In genomic region chr16:27963471-27963965, GRCh38 we compare ENCODE assay signal across 29 cellular contexts.
"Had no signal": no experiment of that assay in that cellular context is flagged by ENCODE, and none has a peak within 500 bp of the region (broad histone marks: within the 10 kb centered on the region; RNA-seq: fewer than 3 reads in every experiment).

No MANE protein-coding gene starts in this region.

- H3K27me3 ChIP-seq: adrenal gland, body of pancreas, Peyer's patch had no signal

- H3K4me1 ChIP-seq: adrenal gland, body of pancreas, breast epithelium, Peyer's patch, SJSA1 had no signal

- H3K4me3 Mint-ChIP-seq: activated CD4-positive, alpha-beta T cell treated with anti-CD3 and anti-CD28 coated beads, Interleukin-2, amount 10 ng/mL, durations not matched to agents 24 days and 14 days; activated CD8-positive, alpha-beta T cell treated with anti-CD3 and anti-CD28 coated beads for 36 hours; activated T-cell treated with anti-CD3 and anti-CD28 coated beads, Interleukin-2, amount 50 U/mL, for 72 hours; activated T-helper 17 cell treated with anti-CD3 and anti-CD28 coated beads, Interleukin-2, amount 50 U/mL, for 72 hours; T-helper 1 cell treated with Interleukin-12 subunit alpha and Interleukin-12 subunit beta and Interleukin-4 antibody, amounts not matched to agents 30 μg/mL and 1 μg/mL, for 36 hours; T-helper 2 cell treated with Interferon-gamma antibody and Interleukin-4, amounts not matched to agents 5 μg/mL and 100 μg/mL, for 36 hours had no signal

- H3K27ac Mint-ChIP-seq: activated CD4-positive, alpha-beta T cell treated with anti-CD3 and anti-CD28 coated beads, Interleukin-2, amount 10 ng/mL, durations not matched to agents 24 days and 14 days; activated CD8-positive, alpha-beta T cell treated with anti-CD3 and anti-CD28 coated beads for 36 hours; activated naive CD4-positive, alpha-beta T cell treated with anti-CD3 and anti-CD28 coated beads, Interleukin-2, amount 50 U/mL, for 72 hours; activated T-cell treated with anti-CD3 and anti-CD28 coated beads, Interleukin-2, amount 50 U/mL, for 72 hours; activated T-helper 17 cell treated with anti-CD3 and anti-CD28 coated beads, Interleukin-2, amount 50 U/mL, for 72 hours; T-helper 1 cell treated with Interleukin-12 subunit alpha and Interleukin-12 subunit beta and Interleukin-4 antibody, amounts not matched to agents 30 μg/mL and 1 μg/mL, for 36 hours; T-helper 2 cell treated with Interferon-gamma antibody and Interleukin-4, amounts not matched to agents 5 μg/mL and 100 μg/mL, for 36 hours had no signal

- H3K36me3 ChIP-seq: adrenal gland, breast epithelium, Peyer's patch, SJSA1 had no signal

- H3K27me3 Mint-ChIP-seq: activated CD4-positive, alpha-beta T cell treated with anti-CD3 and anti-CD28 coated beads, Interleukin-2, amount 10 ng/mL, durations not matched to agents 24 days and 14 days had no signal

- H3K36me3 Mint-ChIP-seq: activated naive CD4-positive, alpha-beta T cell treated with anti-CD3 and anti-CD28 coated beads, Interleukin-2, amount 50 U/mL, for 72 hours had no signal

- ATAC-seq: activated CD8-positive, alpha-beta T cell treated with anti-CD3 and anti-CD28 coated beads for 36 hours; activated naive CD4-positive, alpha-beta T cell treated with anti-CD3 and anti-CD28 coated beads, Interleukin-2, amount 50 U/mL, for 72 hours; activated T-cell treated with anti-CD3 and anti-CD28 coated beads, Interleukin-2, amount 50 U/mL, for 72 hours; activated T-helper 17 cell treated with anti-CD3 and anti-CD28 coated beads, Interleukin-2, amount 50 U/mL, for 72 hours; body of pancreas had no signal

- H3K4me1 Mint-ChIP-seq: activated CD4-positive, alpha-beta T cell treated with anti-CD3 and anti-CD28 coated beads, Interleukin-2, amount 10 ng/mL, durations not matched to agents 24 days and 14 days had no signal

- DNase-seq: activated CD4-positive, alpha-beta T cell treated with anti-CD3 and anti-CD28 coated beads, Interleukin-2, amount 10 ng/mL, durations not matched to agents 24 days and 14 days; activated CD4-positive, alpha-beta T cell treated with anti-CD3 and anti-CD28 coated beads, Interleukin-2, amount 50 U/mL, for 4 hours; activated CD8-positive, alpha-beta T cell treated with anti-CD3 and anti-CD28 coated beads for 36 hours; activated effector memory CD4-positive, alpha-beta T cell treated with anti-CD3 and anti-CD28 coated beads, Interleukin-2, amount 50 U/mL, for 16 hours; activated naive CD4-positive, alpha-beta T cell; activated T-cell treated with anti-CD3 and anti-CD28 coated beads, Interleukin-2, amount 50 U/mL, for 1 hour; activated T-cell treated with anti-CD3 and anti-CD28 coated beads, Interleukin-2, amount 50 U/mL, for 72 hours; adrenal gland; body of pancreas; central memory CD4-positive, alpha-beta T cell; Karpas-422; KBM-7; NCI-H1048; NCI-H1105 treated with DMSO at 0.1 percent for 48 hours; NCI-H1436; NCI-H1694; NCI-H1930; NCI-H345; NCI-H524 treated with DMSO at 0.1 percent for 48 hours; RPMI8226; SHP77 treated with DMSO at 0.1 percent for 48 hours; SK-N-SH had no signal

- H3K9me3 ChIP-seq: adrenal gland, body of pancreas, SJSA1, SK-N-SH had no signal

- H3K4me3 ChIP-seq: adrenal gland, body of pancreas, breast epithelium, Peyer's patch, SJSA1 had no signal

- H3K27ac ChIP-seq: adrenal gland, body of pancreas, breast epithelium, Peyer's patch, SJSA1 had no signal

- H3K9me3 Mint-ChIP-seq: activated CD4-positive, alpha-beta T cell treated with anti-CD3 and anti-CD28 coated beads, Interleukin-2, amount 10 ng/mL, durations not matched to agents 24 days and 14 days; activated CD8-positive, alpha-beta T cell treated with anti-CD3 and anti-CD28 coated beads for 36 hours; activated naive CD4-positive, alpha-beta T cell treated with anti-CD3 and anti-CD28 coated beads, Interleukin-2, amount 50 U/mL, for 72 hours; activated T-cell treated with anti-CD3 and anti-CD28 coated beads, Interleukin-2, amount 50 U/mL, for 72 hours; activated T-helper 17 cell treated with anti-CD3 and anti-CD28 coated beads, Interleukin-2, amount 50 U/mL, for 72 hours; T-helper 1 cell treated with Interleukin-12 subunit alpha and Interleukin-12 subunit beta and Interleukin-4 antibody, amounts not matched to agents 30 μg/mL and 1 μg/mL, for 36 hours; T-helper 2 cell treated with Interferon-gamma antibody and Interleukin-4, amounts not matched to agents 5 μg/mL and 100 μg/mL, for 36 hours had no signal

- H3K4me2 ChIP-seq: SK-N-SH had no signal

- H3K9me2 ChIP-seq: SK-N-SH had no signal
